ENCODE assay signal across 33 cellular contexts in genomic region chr12:130468700-130469245, GRCh38.
"Had no signal": no experiment of that assay in that cellular context is flagged by ENCODE, and none has a peak within 500 bp of the region (broad histone marks: within the 10 kb centered on the region; RNA-seq: fewer than 3 reads in every experiment).

No MANE protein-coding gene starts in this region.

- ATAC-seq: activated CD8-positive, alpha-beta T cell treated with anti-CD3 and anti-CD28 coated beads for 36 hours; activated naive CD4-positive, alpha-beta T cell treated with anti-CD3 and anti-CD28 coated beads, Interleukin-2, amount 50 U/mL, for 72 hours; activated T-cell treated with anti-CD3 and anti-CD28 coated beads, Interleukin-2, amount 50 U/mL, for 4 hours; activated T-cell treated with anti-CD3 and anti-CD28 coated beads, Interleukin-2, amount 50 U/mL, for 72 hours; activated T-helper 17 cell treated with anti-CD3 and anti-CD28 coated beads, Interleukin-2, amount 50 U/mL, for 72 hours; body of pancreas had no signal

- H3K27ac ChIP-seq: adrenal gland, body of pancreas, brain microvascular endothelial cell, breast epithelium, VCaP had no signal

- H3K36me3 ChIP-seq: adrenal gland, brain microvascular endothelial cell, breast epithelium had no signal

- FAIRE-seq: astrocyte, TTC549 had no signal

- H3K9me3 ChIP-seq: adrenal gland had no signal

- H3K4me1 ChIP-seq: adrenal gland, body of pancreas, breast epithelium had no signal

- H3K4me3 ChIP-seq: adrenal gland, body of pancreas, breast epithelium had no signal

- H3K27me3 ChIP-seq: adrenal gland, body of pancreas, brain microvascular endothelial cell, breast epithelium had no signal

- DNase-seq: activated B cell treated with CpG ODN at 0.5 μM for 24 hours; activated CD4-positive, alpha-beta memory T cell treated with anti-CD3 and anti-CD28 coated beads for 36 hours; activated CD4-positive, alpha-beta T cell treated with anti-CD3 and anti-CD28 coated beads for 4 hours; activated CD4-positive, alpha-beta T cell treated with anti-CD3 and anti-CD28 coated beads, Interleukin-2, amount 10 ng/mL, durations not matched to agents 24 days and 14 days; activated CD4-positive, alpha-beta T cell treated with anti-CD3 and anti-CD28 coated beads, Interleukin-2, amount 50 U/mL, for 1 hour; activated CD4-positive, alpha-beta T cell treated with anti-CD3 and anti-CD28 coated beads, Interleukin-2, amount 50 U/mL, for 4 hours; activated CD4-positive, CD25-positive, alpha-beta regulatory T cell treated with anti-CD3 and anti-CD28 coated beads, Interleukin-2, amount 50 U/mL, for 72 hours; activated CD8-positive, alpha-beta memory T cell treated with anti-CD3 and anti-CD28 coated beads, Interleukin-2, amount 50 U/mL, for 4 hours; activated CD8-positive, alpha-beta T cell treated with anti-CD3 and anti-CD28 coated beads for 36 hours; activated effector memory CD4-positive, alpha-beta T cell treated with anti-CD3 and anti-CD28 coated beads, Interleukin-2, amount 50 U/mL, for 16 hours; activated gamma-delta T cell treated with Interleukin-2 at 50 U/mL for 16 hours; activated naive CD4-positive, alpha-beta T cell; activated naive CD4-positive, alpha-beta T cell treated with anti-CD3 and anti-CD28 coated beads for 36 hours; activated naive CD4-positive, alpha-beta T cell treated with anti-CD3 and anti-CD28 coated beads, Interleukin-2, amount 50 U/mL, for 16 hours; activated naive CD8-positive, alpha-beta T cell treated with anti-CD3 and anti-CD28 coated beads for 36 hours; activated T-cell treated with anti-CD3 and anti-CD28 coated beads for 4 hours; activated T-cell treated with anti-CD3 and anti-CD28 coated beads, Interleukin-2, amount 50 U/mL, for 1 hour; activated T-cell treated with anti-CD3 and anti-CD28 coated beads, Interleukin-2, amount 50 U/mL, for 4 hours; activated T-cell treated with anti-CD3 and anti-CD28 coated beads, Interleukin-2, amount 50 U/mL, for 72 hours; adrenal gland; amniotic stem cell; body of pancreas; brain microvascular endothelial cell; central memory CD4-positive, alpha-beta T cell; T-helper 1 cell; T-helper 2 cell; T-helper 9 cell had no signal
